Comparison of ENCODE assay signal across 11 cellular contexts in genomic region chr11:61961570-61962212, GRCh38. TPM values are rescaled to one million over a fixed set of nuclear protein-coding genes. Genes with fewer than 3 reads are reported as not detected.
DNase-seq lines count a peak whose midpoint lies in the region; ATAC-seq, FAIRE-seq and TF ChIP-seq lines count a peak whose summit lies in the region.
"Had no signal": no experiment of that assay in that cellular context is flagged by ENCODE, and none has a peak within 500 bp of the region (broad histone marks: within the 10 kb centered on the region; RNA-seq: fewer than 3 reads in every experiment).

No MANE protein-coding gene starts in this region.

- H2AFZ ChIP-seq in H1 (ENCODE audit: low read length), result no peak overlapping the region

- H2AK5ac ChIP-seq in H1 (ENCODE audit: low read depth, low read length) (peak overlapping the region; percentile 84; the same call in 1 of the 2 replicates), mesendoderm (ENCODE audit: low read length) (no peak overlapping the region)

- H4K20me1 ChIP-seq in H1 (replicated peaks in 1 of 2; ENCODE audit: control insufficient read depth in 1 of 2, insufficient read depth in 2 of 2, low read length in 2 of 2), result peaks cover 7 to 18% of the 10 kb centered on the region in 2 experiments

- H4K91ac ChIP-seq in H1 (replicated peaks; ENCODE audit: insufficient read length, low read length), result no peak overlapping the region

- H3K27ac ChIP-seq in H1 (ENCODE audit: low read depth, low read length), result no peak overlapping the region
- H3K27ac ChIP-seq in muscle layer of colon (ENCODE audit: low read depth, low read length), result peak overlapping the region; percentile 56
- no peak overlapping the region for H3K27ac ChIP-seq in mesendoderm (ENCODE audit: low read depth, low read length)
- H3K27ac ChIP-seq: WERI-Rb-1 had no signal

- no peak overlapping the region; the same call in 1 of the 2 replicates for H2BK5ac ChIP-seq in H1 (ENCODE audit: low read depth, low read length)
- H2BK5ac ChIP-seq in mesendoderm (ENCODE audit: low read length), result no peak overlapping the region

- no peak overlapping the region for H3K14ac ChIP-seq in H1 (ENCODE audit: insufficient read length)

- TF ChIP-seq RAD21 in H1 (IDR thresholded peaks at IDR 0.05 in 1 of 2, conservative IDR thresholded peaks at IDR 0.05 in 1 of 2; ENCODE audit: low read depth in 2 of 2, low read length in 2 of 2), result no peak

- H3K4me3 Mint-ChIP-seq in stimulated activated naive CD8-positive, alpha-beta T cell treated with anti-CD3 and anti-CD28 coated beads, Interleukin-15, Interleukin-2, amounts not matched to agents 100 ng/mL and 50 ng/mL, for 24 hours, result no peak overlapping the region
- H3K4me3 Mint-ChIP-seq in stimulated activated naive CD8-positive, alpha-beta T cell treated with anti-CD3 and anti-CD28 coated beads, Interleukin-15, amount 100 ng/mL, for 72 hours, result no peak overlapping the region

- no peak overlapping the region for H2BK20ac ChIP-seq in H1 (ENCODE audit: low read length)

- H3K27ac Mint-ChIP-seq in stimulated activated naive CD8-positive, alpha-beta T cell treated with anti-CD3 and anti-CD28 coated beads, Interleukin-15, Interleukin-2, amounts not matched to agents 100 ng/mL and 50 ng/mL, for 24 hours, result peak overlapping the region; percentile 22
- no peak overlapping the region for H3K27ac Mint-ChIP-seq in stimulated activated naive CD8-positive, alpha-beta T cell treated with anti-CD3 and anti-CD28 coated beads, Interleukin-15, amount 100 ng/mL, for 72 hours

- H3K79me2 ChIP-seq in H1 (ENCODE audit: control insufficient read depth in 1 of 2, insufficient read depth in 2 of 2, low read length in 2 of 2), result peaks cover 11 to 18% of the 10 kb centered on the region in 2 experiments
- peaks cover 17% of the 10 kb centered on the region for H3K79me2 ChIP-seq in mesendoderm (ENCODE audit: control insufficient read depth, insufficient read depth, low read length)

- no peak overlapping the region for H4K5ac ChIP-seq in H1 (ENCODE audit: insufficient read length, low read depth, low read length)
- H4K5ac ChIP-seq in mesendoderm (ENCODE audit: low read length), result no peak overlapping the region

- H3K36me3 ChIP-seq in H1 (ENCODE audit: control insufficient read depth in 2 of 4, insufficient read depth in 4 of 4, low read length in 3 of 4) (peaks cover 14 to 29% (median 28%) of the 10 kb centered on the region in 4 experiments; a peak in 7 of 8 replicates), muscle layer of colon (ENCODE audit: insufficient read depth, low read length) (peaks cover 50% of the 10 kb centered on the region), mesendoderm (ENCODE audit: control insufficient read depth, insufficient read depth, low read length) (peaks cover 14% of the 10 kb centered on the region)

- H3K4ac ChIP-seq in H1 (replicated peaks; ENCODE audit: insufficient read length, low read depth, low read length), result no peak overlapping the region
- no peak overlapping the region for H3K4ac ChIP-seq in mesendoderm (ENCODE audit: low read depth, low read length)

- H2BK12ac ChIP-seq in H1 (ENCODE audit: low read depth, low read length), result no peak overlapping the region

- peaks cover under 1% of the 10 kb centered on the region; the same call in 1 of the 2 replicates for H3K23me2 ChIP-seq in H1 (ENCODE audit: low read depth, low read length)

- H2BK15ac ChIP-seq in H1 (ENCODE audit: low read length) (no peak overlapping the region), mesendoderm (replicated peaks; ENCODE audit: low read depth) (no peak overlapping the region)

- no peaks in the 10 kb centered on the region for H3K9me3 Mint-ChIP-seq in stimulated activated naive CD8-positive, alpha-beta T cell treated with anti-CD3 and anti-CD28 coated beads, Interleukin-15, Interleukin-2, amounts not matched to agents 100 ng/mL and 50 ng/mL, for 24 hours
- no peaks in the 10 kb centered on the region for H3K9me3 Mint-ChIP-seq in stimulated activated naive CD8-positive, alpha-beta T cell treated with anti-CD3 and anti-CD28 coated beads, Interleukin-15, amount 100 ng/mL, for 72 hours

- DNase-seq in stimulated activated naive CD8-positive, alpha-beta T cell treated with anti-CD3 and anti-CD28 coated beads, Interleukin-15, amount 100 ng/mL, for 72 hours, result no peak
- DNase-seq in H1 (ENCODE audit: low read depth in 1 of 2, low spot score in 2 of 2) (no peak), GM19238 (ENCODE audit: insufficient read length, low spot score) (no peak), DMS114 treated with DMSO at 0.1 percent for 48 hours (lab: John Stamatoyannopoulos, UW; ENCODE audit: unreplicated experiment) (no peak), mesendoderm (no peak)
- DNase-seq: DMS79, WERI-Rb-1 had no signal

- H3K4me3 ChIP-seq in H1 (ENCODE audit: extremely low read depth in 1 of 4, insufficient read depth in 2 of 4, low read depth in 3 of 4, low read length in 4 of 4), result no peak overlapping the region
- H3K4me3 ChIP-seq in muscle layer of colon (ENCODE audit: low read depth in 1 of 2, low read length in 2 of 2), result no peak overlapping the region
- H3K4me3 ChIP-seq in mesendoderm (ENCODE audit: low read length), result no peak overlapping the region

- H3K27me3 Mint-ChIP-seq in stimulated activated naive CD8-positive, alpha-beta T cell treated with anti-CD3 and anti-CD28 coated beads, Interleukin-15, Interleukin-2, amounts not matched to agents 100 ng/mL and 50 ng/mL, for 24 hours, result no peaks in the 10 kb centered on the region
- no peaks in the 10 kb centered on the region for H3K27me3 Mint-ChIP-seq in stimulated activated naive CD8-positive, alpha-beta T cell treated with anti-CD3 and anti-CD28 coated beads, Interleukin-15, amount 100 ng/mL, for 72 hours

- H3K56ac ChIP-seq in H1 (replicated peaks; ENCODE audit: insufficient read length, low read depth, low read length) (no peak overlapping the region), mesendoderm (ENCODE audit: low read length) (no peak overlapping the region)

- 94% methylated on average over 8 of the region's 8 CpGs; no CpG with 5 or more reads in 1 of the 2 experiments for WGBS in H1 (ENCODE audit: extremely low coverage in 1 of 2, insufficient coverage in 1 of 2, insufficient read length in 1 of 2, insufficient replicate concordance in 2 of 2, low coverage in 1 of 2, low lambda C conversion rate in 2 of 2, missing lambda C conversion rate in 1 of 2), 2 experiments
- no CpG with 5 or more reads among the region's 8 CpGs for WGBS in mesendoderm (ENCODE audit: extremely low coverage, insufficient coverage, low lambda C conversion rate)

- H3K27me3 ChIP-seq in H1 (replicated peaks in 1 of 4; ENCODE audit: control insufficient read depth in 3 of 4, extremely low read depth in 1 of 4, insufficient read depth in 3 of 4, low read length in 3 of 4) (peaks cover 0 to 1% (median 0%) of the 10 kb centered on the region in 4 experiments; a peak in 2 of 7 replicates), muscle layer of colon (ENCODE audit: control insufficient read depth in 1 of 2, insufficient read depth in 2 of 2, low read length in 2 of 2) (no peaks in the 10 kb centered on the region), mesendoderm (ENCODE audit: insufficient read depth, low read length, poor library complexity) (no peaks in the 10 kb centered on the region)

- H3K9ac ChIP-seq in H1 (replicated peaks in 1 of 4; ENCODE audit: extremely low read depth in 1 of 4, low read depth in 3 of 4, low read length in 3 of 4), result no peak overlapping the region
- H3K9ac ChIP-seq in muscle layer of colon (ENCODE audit: low read length), result no peak overlapping the region
- no peak overlapping the region for H3K9ac ChIP-seq in mesendoderm (ENCODE audit: low read length)

- H3K4me2 ChIP-seq in H1 (ENCODE audit: insufficient read depth in 1 of 2, low read depth in 2 of 2, low read length in 2 of 2) (no peak overlapping the region), mesendoderm (ENCODE audit: low read length) (no peak overlapping the region)

- CTCF ChIA-PET in H1 (lab: Charles Lee; ENCODE audit: partially characterized antibody), result interaction anchor here (0.6 to 6.0 kb wide), 14 partner anchors 12 to 164 kb away, joined by 3 to 38 read pairs (median 4); no protein-coding TSS in a partner anchor

- H3K4me1 ChIP-seq in H1 (replicated peaks in 1 of 4; ENCODE audit: control insufficient read depth in 3 of 4, insufficient read depth in 4 of 4, low read length in 3 of 4), result no peaks in the 10 kb centered on the region
- peaks cover 40% of the 10 kb centered on the region for H3K4me1 ChIP-seq in muscle layer of colon (ENCODE audit: insufficient read depth, low read length)
- peaks cover 1% of the 10 kb centered on the region for H3K4me1 ChIP-seq in mesendoderm (ENCODE audit: control insufficient read depth, low read depth, low read length)

- H3K4me1 Mint-ChIP-seq in stimulated activated naive CD8-positive, alpha-beta T cell treated with anti-CD3 and anti-CD28 coated beads, Interleukin-15, Interleukin-2, amounts not matched to agents 100 ng/mL and 50 ng/mL, for 24 hours (ENCODE audit: low read depth), result peaks cover 37% of the 10 kb centered on the region
- H3K4me1 Mint-ChIP-seq in stimulated activated naive CD8-positive, alpha-beta T cell treated with anti-CD3 and anti-CD28 coated beads, Interleukin-15, amount 100 ng/mL, for 72 hours, result peaks cover 43% of the 10 kb centered on the region

- no peak for TF ChIP-seq POLR2A in H1 (IDR thresholded peaks at IDR 0.05; ENCODE audit: control extremely low read depth in 1 of 2, low read depth in 2 of 2, low read length in 2 of 2)

- H3K18ac ChIP-seq in H1 (ENCODE audit: extremely low read depth, low read length) (no peak overlapping the region), mesendoderm (ENCODE audit: low read length) (no peak overlapping the region)

- H3K9me3 ChIP-seq in H1 (ENCODE audit: insufficient read depth in 2 of 2, low read depth in 1 of 2, low read length in 1 of 2) (no peaks in the 10 kb centered on the region), muscle layer of colon (ENCODE audit: low read length) (no peaks in the 10 kb centered on the region)

- POLR2A ChIA-PET in H1 (lab: Charles Lee; ENCODE audit: partially characterized antibody), result interaction anchor here (1.1 to 25.7 kb wide), 12 partner anchors 2 to 146 kb away, joined by 3 to 458 read pairs (median 4); partner anchors contain the start of genes BEST1 and FTH1

- H4K8ac ChIP-seq in H1 (ENCODE audit: extremely low read depth, insufficient read depth, low read length) (no peak overlapping the region; the same call in 1 of the 2 replicates), mesendoderm (ENCODE audit: low read depth, low read length) (no peak overlapping the region)

- H2BK120ac ChIP-seq in H1 (replicated peaks; ENCODE audit: low read depth, low read length) (no peak overlapping the region), mesendoderm (ENCODE audit: low read depth, low read length) (no peak overlapping the region)

- H3K23ac ChIP-seq in H1 (ENCODE audit: insufficient read length) (no peak overlapping the region), mesendoderm (ENCODE audit: low read length) (no peak overlapping the region)

- H3K79me1 ChIP-seq in H1 (ENCODE audit: low read depth, low read length) (peaks cover 2% of the 10 kb centered on the region), mesendoderm (ENCODE audit: low read length) (peaks cover 6% of the 10 kb centered on the region)

- H3K36me3 Mint-ChIP-seq in stimulated activated naive CD8-positive, alpha-beta T cell treated with anti-CD3 and anti-CD28 coated beads, Interleukin-15, Interleukin-2, amounts not matched to agents 100 ng/mL and 50 ng/mL, for 24 hours (ENCODE audit: low read depth), result peaks cover 32% of the 10 kb centered on the region

- no peak for TF ChIP-seq CTCF in H1 (IDR thresholded peaks at IDR 0.05; ENCODE audit: control extremely low read depth in 1 of 3, insufficient read depth in 1 of 3, low read depth in 1 of 3, low read length in 3 of 3)

- no peak for TF ChIP-seq EP300 in H1 (IDR thresholded peaks at IDR 0.05; ENCODE audit: borderline replicate concordance in 1 of 2, low read depth in 2 of 2, low read length in 2 of 2)

- no peak for FAIRE-seq in H1 (lab: Jason Lieb, UNC)
- FAIRE-seq: islet of Langerhans had no signal

- ATAC-seq in stimulated activated naive CD8-positive, alpha-beta T cell treated with anti-CD3 and anti-CD28 coated beads, Interleukin-15, amount 100 ng/mL, for 72 hours, result no peak
- no peak for ATAC-seq in GM19328 (IDR thresholded peaks at IDR 0.05; ENCODE audit: unreplicated experiment)

RNA-seq across cellular contexts. Expression of gene FTH1, which starts 5.7 kb away (rescaled TPM):
- total RNA-seq in H1 (2021; fragmentation: NEBNext Ultra II Directional; extraction: Animal tissue kit (Norgen Biotek cat#: 25700)), result 1,461 and 1,535 TPM in 2 replicates
- 895 and 1,153 TPM in 2 replicates for polyA plus RNA-seq in H1 (2011; rRNA removed)
- 859 TPM for polyA plus RNA-seq in H1 (2011; cell fraction: cytosol; rRNA removed)
- polyA plus RNA-seq in H1 (2011; cell fraction: nucleus; rRNA removed), result 858 TPM
- polyA plus RNA-seq in H1 (2012, experiment 1 of 2), result 2,371 to 2,868 TPM (median 2,459 TPM) in 4 replicates
- polyA plus RNA-seq in H1 (2012, experiment 2 of 2), result 3,437 TPM
- polyA plus RNA-seq in H1 (2013, experiment 1 of 2), result 1,345 TPM
- polyA plus RNA-seq in H1 (2013, experiment 2 of 2), result 1,427 TPM
- 388 and 391 TPM in 2 replicates for polyA minus RNA-seq in H1 (2011; rRNA and poly(A)+ RNA removed)
- 705 TPM for polyA minus RNA-seq in H1 (2011; cell fraction: cytosol; rRNA and poly(A)+ RNA removed)
- polyA minus RNA-seq in H1 (2011; cell fraction: nucleus; rRNA and poly(A)+ RNA removed), result 403 TPM
- polyA plus RNA-seq in mesendoderm (2013, experiment 1 of 2), result 1,625 TPM
- 1,633 TPM for polyA plus RNA-seq in mesendoderm (2013, experiment 2 of 2)

RNA-seq across cellular contexts. Expression of gene BEST1, which starts 11.5 kb away (rescaled TPM):
- 0.22 and 0.23 TPM in 2 replicates for total RNA-seq in H1 (2021; fragmentation: NEBNext Ultra II Directional; extraction: Animal tissue kit (Norgen Biotek cat#: 25700))
- 0.62 and 1.4 TPM in 2 replicates for polyA plus RNA-seq in H1 (2011; rRNA removed)
- 1.7 TPM for polyA plus RNA-seq in H1 (2011; cell fraction: cytosol; rRNA removed)
- polyA plus RNA-seq in H1 (2011; cell fraction: nucleus; rRNA removed), result 3.9 TPM
- 0.43 to 0.91 TPM (median 0.72 TPM) in 4 replicates for polyA plus RNA-seq in H1 (2012, experiment 1 of 2)
- 1.0 TPM for polyA plus RNA-seq in H1 (2012, experiment 2 of 2)
- 0.08 TPM for polyA plus RNA-seq in H1 (2013, experiment 1 of 2)
- polyA plus RNA-seq in H1 (2013, experiment 2 of 2), result 0.09 TPM
- 0.95 and 1.1 TPM in 2 replicates for polyA minus RNA-seq in H1 (2011; rRNA and poly(A)+ RNA removed)
- polyA minus RNA-seq in H1 (2011; cell fraction: cytosol; rRNA and poly(A)+ RNA removed), result 0.81 TPM
- polyA minus RNA-seq in H1 (2011; cell fraction: nucleus; rRNA and poly(A)+ RNA removed), result 2.9 TPM
- 0.20 TPM for polyA plus RNA-seq in mesendoderm (2013, experiment 1 of 2)
- polyA plus RNA-seq in mesendoderm (2013, experiment 2 of 2), result 0.28 TPM

RNA-seq across cellular contexts. Expression of gene RAB3IL1, which starts 44.3 kb away (rescaled TPM):
- 5.7 and 6.8 TPM in 2 replicates for total RNA-seq in H1 (2021; fragmentation: NEBNext Ultra II Directional; extraction: Animal tissue kit (Norgen Biotek cat#: 25700))
- polyA plus RNA-seq in H1 (2011; rRNA removed), result 7.9 and 10.8 TPM in 2 replicates
- polyA plus RNA-seq in H1 (2011; cell fraction: cytosol; rRNA removed), result 7.0 TPM
- 9.4 TPM for polyA plus RNA-seq in H1 (2011; cell fraction: nucleus; rRNA removed)
- polyA plus RNA-seq in H1 (2012, experiment 1 of 2), result 5.8 to 13.8 TPM (median 7.0 TPM) in 4 replicates
- polyA plus RNA-seq in H1 (2012, experiment 2 of 2), result 62.0 TPM
- 4.5 TPM for polyA plus RNA-seq in H1 (2013, experiment 1 of 2)
- 6.3 TPM for polyA plus RNA-seq in H1 (2013, experiment 2 of 2)
- 3.0 and 3.2 TPM in 2 replicates for polyA minus RNA-seq in H1 (2011; rRNA and poly(A)+ RNA removed)
- polyA minus RNA-seq in H1 (2011; cell fraction: cytosol; rRNA and poly(A)+ RNA removed), result 6.1 TPM
- 4.5 TPM for polyA minus RNA-seq in H1 (2011; cell fraction: nucleus; rRNA and poly(A)+ RNA removed)
- polyA plus RNA-seq in mesendoderm (2013, experiment 1 of 2), result 1.4 TPM
- 2.3 TPM for polyA plus RNA-seq in mesendoderm (2013, experiment 2 of 2)
